Comparison of ENCODE assay signal across 1 cellular context in the genomic region with DNA sequence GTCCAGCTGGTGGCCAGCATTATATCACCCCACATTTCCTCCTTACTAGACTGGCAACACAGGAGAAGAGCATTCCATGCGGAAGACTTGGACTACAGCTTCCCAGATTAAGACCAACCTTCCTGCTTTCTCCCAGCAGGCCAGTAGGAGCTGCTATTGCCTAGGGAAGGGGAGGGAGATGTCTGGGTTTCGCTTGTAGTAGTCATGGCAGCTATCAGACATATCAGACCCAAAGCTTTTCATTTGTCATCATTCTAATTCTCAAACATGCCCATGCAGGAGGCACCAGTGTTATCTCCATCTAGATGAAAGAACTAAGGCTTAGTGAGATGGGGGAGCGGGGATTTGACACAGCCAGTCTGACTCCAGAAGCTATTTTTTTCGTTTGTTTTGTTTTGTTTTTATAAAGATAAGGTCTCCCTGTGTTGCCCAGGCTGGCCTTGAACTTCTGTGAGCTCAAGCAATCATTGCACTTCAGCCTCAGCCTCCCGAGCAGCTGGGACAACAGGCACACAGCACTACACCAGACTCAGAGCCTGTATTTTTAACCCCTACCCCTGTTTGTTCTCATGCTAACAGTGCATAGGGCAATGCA.
TF ChIP-seq lines count a peak whose summit lies in the region.

No MANE protein-coding gene starts in this region.

TF ChIP-seq in HepG2, 621 proteins besides CTCF, POLR2A, EP300 and RAD21 (continued from another document and continues in another):
- TF ChIP-seq ZBED4 (CRISPR knock-in tag; IDR thresholded peaks at IDR 0.05; ENCODE audit: borderline replicate concordance) (no peak; the same call in 1 of the 2 replicates), STAG1 (CRISPR knock-in tag; IDR thresholded peaks at IDR 0.05) (peak; percentile 92), ZNF280D (CRISPR knock-in tag; IDR thresholded peaks at IDR 0.05) (peak; percentile 61), ZNF20 (CRISPR knock-in tag; IDR thresholded peaks at IDR 0.05) (no peak), NR2C2 (CRISPR knock-in tag; IDR thresholded peaks at IDR 0.05; ENCODE audit: borderline replicate concordance) (peak; percentile 65), ZNF350 (CRISPR knock-in tag; IDR thresholded peaks at IDR 0.05; ENCODE audit: borderline replicate concordance, low read depth) (no peak), PITX1 (CRISPR knock-in tag; IDR thresholded peaks at IDR 0.05) (peak; percentile 94), GATA4 (IDR thresholded peaks at IDR 0.05; ENCODE audit: borderline replicate concordance, low read depth) (peak; percentile 94), ZFP90 (CRISPR knock-in tag; IDR thresholded peaks at IDR 0.05; ENCODE audit: borderline replicate concordance) (peak; percentile 45; the same call in 1 of the 2 replicates), HOXA3 (CRISPR knock-in tag; IDR thresholded peaks at IDR 0.05) (peak; percentile 48), GATAD1 (CRISPR knock-in tag; IDR thresholded peaks at IDR 0.05) (0 out of 2 replicates have a peak, but pooled peaks have one; percentile 23), ZNF83 (CRISPR knock-in tag; IDR thresholded peaks at IDR 0.05; ENCODE audit: borderline replicate concordance) (no peak), ZSCAN21 (CRISPR knock-in tag; IDR thresholded peaks at IDR 0.05; ENCODE audit: borderline replicate concordance) (0 out of 2 replicates have a peak, but pooled peaks have one; percentile 72), MTERF4 (CRISPR knock-in tag; IDR thresholded peaks at IDR 0.05) (no peak), ZBTB1 (CRISPR knock-in tag; IDR thresholded peaks at IDR 0.05; ENCODE audit: borderline replicate concordance) (no peak), ZBTB44 (CRISPR knock-in tag; IDR thresholded peaks at IDR 0.05) (no peak), MXD1 (CRISPR knock-in tag; IDR thresholded peaks at IDR 0.05) (no peak), GPN1 (CRISPR knock-in tag; IDR thresholded peaks at IDR 0.05; ENCODE audit: borderline replicate concordance) (no peak), ETV6 (CRISPR knock-in tag; conservative IDR thresholded peaks at IDR 0.05) (0 out of 2 replicates have a peak, but pooled peaks have one; percentile 55), ZNF383 (CRISPR knock-in tag; IDR thresholded peaks at IDR 0.05; ENCODE audit: borderline replicate concordance) (no peak)
- TF ChIP-seq, protein P1, sequence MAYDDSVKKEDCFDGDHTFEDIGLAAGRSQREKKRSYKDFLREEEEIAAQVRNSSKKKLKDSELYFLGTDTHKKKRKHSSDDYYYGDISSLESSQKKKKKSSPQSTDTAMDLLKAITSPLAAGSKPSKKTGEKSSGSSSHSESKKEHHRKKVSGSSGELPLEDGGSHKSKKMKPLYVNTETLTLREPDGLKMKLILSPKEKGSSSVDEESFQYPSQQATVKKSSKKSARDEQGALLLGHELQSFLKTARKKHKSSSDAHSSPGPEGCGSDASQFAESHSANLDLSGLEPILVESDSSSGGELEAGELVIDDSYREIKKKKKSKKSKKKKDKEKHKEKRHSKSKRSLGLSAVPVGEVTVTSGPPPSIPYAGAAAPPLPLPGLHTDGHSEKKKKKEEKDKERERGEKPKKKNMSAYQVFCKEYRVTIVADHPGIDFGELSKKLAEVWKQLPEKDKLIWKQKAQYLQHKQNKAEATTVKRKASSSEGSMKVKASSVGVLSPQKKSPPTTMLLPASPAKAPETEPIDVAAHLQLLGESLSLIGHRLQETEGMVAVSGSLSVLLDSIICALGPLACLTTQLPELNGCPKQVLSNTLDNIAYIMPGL (CRISPR knock-in tag; IDR thresholded peaks at IDR 0.05; ENCODE audit: borderline replicate concordance in 1 of 2, low read depth in 1 of 2) = peak; percentile 44 to 74; a peak in 2 of 4 replicates
- TF ChIP-seq, protein P2, sequence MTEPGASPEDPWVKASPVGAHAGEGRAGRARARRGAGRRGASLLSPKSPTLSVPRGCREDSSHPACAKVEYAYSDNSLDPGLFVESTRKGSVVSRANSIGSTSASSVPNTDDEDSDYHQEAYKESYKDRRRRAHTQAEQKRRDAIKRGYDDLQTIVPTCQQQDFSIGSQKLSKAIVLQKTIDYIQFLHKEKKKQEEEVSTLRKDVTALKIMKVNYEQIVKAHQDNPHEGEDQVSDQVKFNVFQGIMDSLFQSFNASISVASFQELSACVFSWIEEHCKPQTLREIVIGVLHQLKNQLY (CRISPR knock-in tag; IDR thresholded peaks at IDR 0.05) = peak; percentile 54; the same call in 1 of the 2 replicates
- TF ChIP-seq, protein P3, sequence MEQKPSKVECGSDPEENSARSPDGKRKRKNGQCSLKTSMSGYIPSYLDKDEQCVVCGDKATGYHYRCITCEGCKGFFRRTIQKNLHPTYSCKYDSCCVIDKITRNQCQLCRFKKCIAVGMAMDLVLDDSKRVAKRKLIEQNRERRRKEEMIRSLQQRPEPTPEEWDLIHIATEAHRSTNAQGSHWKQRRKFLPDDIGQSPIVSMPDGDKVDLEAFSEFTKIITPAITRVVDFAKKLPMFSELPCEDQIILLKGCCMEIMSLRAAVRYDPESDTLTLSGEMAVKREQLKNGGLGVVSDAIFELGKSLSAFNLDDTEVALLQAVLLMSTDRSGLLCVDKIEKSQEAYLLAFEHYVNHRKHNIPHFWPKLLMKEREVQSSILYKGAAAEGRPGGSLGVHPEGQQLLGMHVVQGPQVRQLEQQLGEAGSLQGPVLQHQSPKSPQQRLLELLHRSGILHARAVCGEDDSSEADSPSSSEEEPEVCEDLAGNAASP (CRISPR knock-in tag; IDR thresholded peaks at IDR 0.05; ENCODE audit: borderline replicate concordance) = peak; percentile 85; the same call in 1 of the 2 replicates
- TF ChIP-seq, protein P4, sequence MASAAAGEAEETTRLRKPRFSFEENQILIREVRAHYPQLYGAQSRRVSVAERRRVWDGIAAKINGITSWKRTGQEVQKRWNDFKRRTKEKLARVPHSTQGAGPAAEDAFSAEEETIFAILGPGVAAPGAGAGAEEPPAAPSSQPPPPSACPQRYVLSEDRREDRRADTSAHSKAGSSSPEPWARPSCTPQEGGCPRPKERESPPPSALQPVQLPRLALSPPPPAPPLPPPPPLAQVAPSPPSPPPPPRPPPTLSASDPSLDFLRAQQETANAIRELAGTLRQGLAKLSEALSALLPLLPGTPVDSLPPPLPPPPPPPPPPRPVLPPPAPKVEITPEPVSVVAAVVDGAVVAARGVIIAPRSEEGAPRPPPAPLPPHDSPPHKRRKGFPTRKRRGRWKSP (CRISPR knock-in tag; IDR thresholded peaks at IDR 0.05) = peak; percentile 62; the same call in 1 of the 2 replicates
- TF ChIP-seq, protein P5, sequence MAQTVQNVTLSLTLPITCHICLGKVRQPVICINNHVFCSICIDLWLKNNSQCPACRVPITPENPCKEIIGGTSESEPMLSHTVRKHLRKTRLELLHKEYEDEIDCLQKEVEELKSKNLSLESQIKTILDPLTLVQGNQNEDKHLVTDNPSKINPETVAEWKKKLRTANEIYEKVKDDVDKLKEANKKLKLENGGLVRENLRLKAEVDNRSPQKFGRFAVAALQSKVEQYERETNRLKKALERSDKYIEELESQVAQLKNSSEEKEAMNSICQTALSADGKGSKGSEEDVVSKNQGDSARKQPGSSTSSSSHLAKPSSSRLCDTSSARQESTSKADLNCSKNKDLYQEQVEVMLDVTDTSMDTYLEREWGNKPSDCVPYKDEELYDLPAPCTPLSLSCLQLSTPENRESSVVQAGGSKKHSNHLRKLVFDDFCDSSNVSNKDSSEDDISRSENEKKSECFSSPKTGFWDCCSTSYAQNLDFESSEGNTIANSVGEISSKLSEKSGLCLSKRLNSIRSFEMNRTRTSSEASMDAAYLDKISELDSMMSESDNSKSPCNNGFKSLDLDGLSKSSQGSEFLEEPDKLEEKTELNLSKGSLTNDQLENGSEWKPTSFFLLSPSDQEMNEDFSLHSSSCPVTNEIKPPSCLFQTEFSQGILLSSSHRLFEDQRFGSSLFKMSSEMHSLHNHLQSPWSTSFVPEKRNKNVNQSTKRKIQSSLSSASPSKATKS (CRISPR knock-in tag; IDR thresholded peaks at IDR 0.05) = no peak
- TF ChIP-seq, protein P6, sequence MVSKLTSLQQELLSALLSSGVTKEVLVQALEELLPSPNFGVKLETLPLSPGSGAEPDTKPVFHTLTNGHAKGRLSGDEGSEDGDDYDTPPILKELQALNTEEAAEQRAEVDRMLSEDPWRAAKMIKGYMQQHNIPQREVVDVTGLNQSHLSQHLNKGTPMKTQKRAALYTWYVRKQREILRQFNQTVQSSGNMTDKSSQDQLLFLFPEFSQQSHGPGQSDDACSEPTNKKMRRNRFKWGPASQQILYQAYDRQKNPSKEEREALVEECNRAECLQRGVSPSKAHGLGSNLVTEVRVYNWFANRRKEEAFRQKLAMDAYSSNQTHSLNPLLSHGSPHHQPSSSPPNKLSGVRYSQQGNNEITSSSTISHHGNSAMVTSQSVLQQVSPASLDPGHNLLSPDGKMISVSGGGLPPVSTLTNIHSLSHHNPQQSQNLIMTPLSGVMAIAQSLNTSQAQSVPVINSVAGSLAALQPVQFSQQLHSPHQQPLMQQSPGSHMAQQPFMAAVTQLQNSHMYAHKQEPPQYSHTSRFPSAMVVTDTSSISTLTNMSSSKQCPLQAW (CRISPR knock-in tag; IDR thresholded peaks at IDR 0.05) = peak; percentile 75
- TF ChIP-seq, protein P7, sequence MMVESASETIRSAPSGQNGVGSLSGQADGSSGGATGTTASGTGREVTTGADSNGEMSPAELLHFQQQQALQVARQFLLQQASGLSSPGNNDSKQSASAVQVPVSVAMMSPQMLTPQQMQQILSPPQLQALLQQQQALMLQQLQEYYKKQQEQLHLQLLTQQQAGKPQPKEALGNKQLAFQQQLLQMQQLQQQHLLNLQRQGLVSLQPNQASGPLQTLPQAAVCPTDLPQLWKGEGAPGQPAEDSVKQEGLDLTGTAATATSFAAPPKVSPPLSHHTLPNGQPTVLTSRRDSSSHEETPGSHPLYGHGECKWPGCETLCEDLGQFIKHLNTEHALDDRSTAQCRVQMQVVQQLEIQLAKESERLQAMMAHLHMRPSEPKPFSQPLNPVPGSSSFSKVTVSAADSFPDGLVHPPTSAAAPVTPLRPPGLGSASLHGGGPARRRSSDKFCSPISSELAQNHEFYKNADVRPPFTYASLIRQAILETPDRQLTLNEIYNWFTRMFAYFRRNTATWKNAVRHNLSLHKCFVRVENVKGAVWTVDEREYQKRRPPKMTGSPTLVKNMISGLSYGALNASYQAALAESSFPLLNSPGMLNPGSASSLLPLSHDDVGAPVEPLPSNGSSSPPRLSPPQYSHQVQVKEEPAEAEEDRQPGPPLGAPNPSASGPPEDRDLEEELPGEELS (CRISPR knock-in tag; IDR thresholded peaks at IDR 0.05) = peak; percentile 92
